Comparison of ENCODE assay signal across 11 cellular contexts in the genomic region with DNA sequence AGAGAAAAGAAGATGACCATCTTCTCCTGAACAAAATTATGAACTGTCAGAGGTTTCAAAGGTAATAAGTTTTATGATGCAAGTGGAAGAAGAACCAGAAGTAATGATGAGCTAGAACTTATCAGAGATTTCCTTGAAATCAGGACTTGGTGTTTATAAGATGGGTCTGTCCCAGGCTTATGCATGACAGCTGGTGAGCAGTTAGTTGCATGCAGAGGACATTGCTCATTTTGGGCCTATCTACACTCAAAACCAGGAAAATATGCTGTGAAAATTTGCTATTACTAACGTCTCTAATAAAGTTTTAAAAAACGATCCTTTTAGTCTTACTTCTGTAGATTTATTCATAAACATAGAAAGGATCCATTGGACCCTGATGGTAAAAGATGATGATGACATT.
"Had no signal": no experiment of that assay in that cellular context is flagged by ENCODE, and none has a peak within 500 bp of the region (broad histone marks: within the 10 kb centered on the region; RNA-seq: fewer than 3 reads in every experiment).

No MANE protein-coding gene starts in this region.

- H3K27ac ChIP-seq: esophagus squamous epithelium, gastrocnemius medialis, left ventricle myocardium inferior, thyroid gland had no signal

- H3K4me3 ChIP-seq: esophagus squamous epithelium, gastrocnemius medialis, left ventricle myocardium inferior, skin epidermis, thyroid gland had no signal

- H3K36me3 ChIP-seq: esophagus squamous epithelium, gastrocnemius medialis, left ventricle myocardium inferior, thyroid gland had no signal

- H3K27me3 ChIP-seq: thyroid gland had no signal

- H3K9me3 ChIP-seq: esophagus squamous epithelium, gastrocnemius medialis, left ventricle myocardium inferior, thyroid gland had no signal

- DNase-seq: activated naive CD4-positive, alpha-beta T cell treated with anti-CD3 and anti-CD28 coated beads, Interleukin-2, amount 50 U/mL, for 16 hours; amniotic stem cell; cerebellar nuclear complex; esophagus squamous epithelium; gastrocnemius medialis; kidney; left ventricle myocardium inferior; mesendoderm; retina; thyroid gland had no signal
